Comparison of ENCODE assay signal across 8 cellular contexts in the genomic region with DNA sequence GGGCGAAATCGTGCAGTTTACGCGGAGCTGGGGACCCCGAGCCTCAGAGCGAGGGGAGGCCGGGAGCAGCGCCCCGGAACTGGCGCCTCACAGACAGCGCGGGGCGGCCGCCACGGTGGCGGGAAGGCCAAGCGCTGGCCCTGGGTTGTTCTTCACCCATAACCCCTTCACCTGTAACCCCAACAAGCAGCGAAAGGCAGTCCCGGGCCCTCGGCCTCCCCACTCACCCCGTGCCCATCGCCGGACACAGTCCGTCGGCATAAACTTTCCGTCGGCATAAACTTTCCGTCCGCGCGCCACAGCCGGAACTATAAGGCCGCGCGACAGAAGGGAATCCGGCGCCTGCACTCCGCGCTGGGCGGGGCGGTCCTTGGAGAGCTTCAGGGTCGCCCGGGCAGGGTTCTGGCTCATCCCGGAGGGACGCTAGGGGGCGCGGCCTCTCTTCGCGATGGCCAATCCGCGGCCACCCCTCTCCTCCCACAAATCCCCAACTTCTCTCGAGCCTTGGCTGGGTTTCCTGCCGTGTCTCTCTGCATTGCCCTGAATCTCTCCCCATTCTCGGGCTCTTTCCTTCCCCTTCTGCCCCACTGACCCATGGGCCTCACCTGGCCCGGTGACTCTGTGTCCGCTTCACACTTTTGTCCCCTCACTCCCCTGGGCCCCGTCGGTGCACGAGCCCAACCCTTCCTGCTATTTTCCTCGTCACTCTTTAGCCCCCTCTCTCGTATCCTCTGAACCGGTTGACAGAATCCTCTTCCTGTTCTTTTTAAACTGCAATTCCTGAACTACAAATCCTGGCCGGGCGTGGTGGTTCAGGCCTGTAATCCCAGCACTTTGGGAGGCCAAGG. TPM values are rescaled to one million over a fixed set of nuclear protein-coding genes. Genes with fewer than 3 reads are reported as not detected.
DNase-seq lines count a peak whose midpoint lies in the region; ATAC-seq and TF ChIP-seq lines count a peak whose summit lies in the region.

A gene (minus strand): TSS at position 261 of the 848 bp plus-strand sequence. CDS start 3,751 bp downstream, outside the sequence.

- peaks cover 5% of the 10 kb centered on the region; the same call in 1 of the 2 replicates for H3F3A ChIP-seq in PC-9 (ENCODE audit: insufficient read depth, low read depth)

- H3K27me3 ChIP-seq in PC-9 (ENCODE audit: insufficient read depth, low read depth) = no peaks in the 10 kb centered on the region
- no peaks in the 10 kb centered on the region for H3K27me3 ChIP-seq in mucosa of rectum (ENCODE audit: control insufficient read depth in 2 of 2, insufficient read depth in 2 of 2, low read length in 2 of 2)

- H3K79me2 ChIP-seq in PC-9 (ENCODE audit: low read depth) = peaks cover 24% of the 10 kb centered on the region

- in situ Hi-C loops in KBM-7 (cut with MboI; ENCODE audit: low pct_unique_long_range_greater_than_20kb, low sequenced_read_pairs) = no loop called here

- H3K4me1 ChIP-seq in PC-9 (replicated peaks; ENCODE audit: insufficient read depth) (peaks cover 21% of the 10 kb centered on the region), mucosa of rectum (ENCODE audit: control insufficient read depth in 2 of 2, insufficient read depth in 2 of 2, low read length in 2 of 2) (peaks cover 20 to 22% of the 10 kb centered on the region in 2 donors)

- no peaks in the 10 kb centered on the region for H3K9me3 ChIP-seq in PC-9 (ENCODE audit: insufficient read depth, low read depth)
- no peaks in the 10 kb centered on the region for H3K9me3 ChIP-seq in mucosa of rectum (ENCODE audit: control insufficient read depth in 2 of 2, low read length in 2 of 2)

- intact Hi-C loops in PC-9 (cut with micrococcal nuclease; ENCODE audit: unreplicated experiment) = loop anchor here (1.0 to 10.0 kb wide), 5 partner anchors 94 to 884 kb away; a partner anchor contains a TSS

- peak within 1 kb of the TSS; percentile 88 for H3K4me3 ChIP-seq in PC-9
- H3K4me3 ChIP-seq in epithelial cell of proximal tubule (ENCODE audit: low read depth, low read length) = peak within 1 kb of the TSS; percentile 83
- peak within 1 kb of the TSS; percentile 95 to 96 for H3K4me3 ChIP-seq in mucosa of rectum (ENCODE audit: low read length in 2 of 2)

- no peaks in the 10 kb centered on the region for H3K9me2 ChIP-seq in PC-9 (ENCODE audit: insufficient read depth)

- peak within 1 kb of the TSS; percentile 97 for H3K4me2 ChIP-seq in PC-9

- peak; percentile 94 for ATAC-seq in GM21717 (IDR thresholded peaks at IDR 0.05; ENCODE audit: unreplicated experiment)

- peak within 1 kb of the TSS; percentile 100 for H2AFZ ChIP-seq in PC-9

- H3K9ac ChIP-seq in mucosa of rectum (ENCODE audit: low read depth in 1 of 2, low read length in 2 of 2) = peak within 1 kb of the TSS; percentile 95 to 97

- POLR2A ChIA-PET in PC-9 (lab: Charles Lee; ENCODE audit: unreplicated experiment) = interaction anchor here (0.6 to 0.8 kb wide), 5 partner anchors 13 to 664 kb away, joined by 3 to 5 read pairs (median 4); no protein-coding TSS in a partner anchor

- TF ChIP-seq CTCF in PC-9 (conservative IDR thresholded peaks at IDR 0.05) (peak; percentile 68), epithelial cell of proximal tubule (conservative IDR thresholded peaks at IDR 0.05; ENCODE audit: low read depth, low read length) (peak; percentile 37)

- DNase-seq in DMS79 (lab: John Stamatoyannopoulos, UW) (peak; percentile 62), KBM-7 (peak; percentile 100), PC-9 (peak; percentile 79 to 97), epithelial cell of proximal tubule (ENCODE audit: low read depth) (peak; percentile 57)
- DNase-seq in activated T-cell treated with anti-CD3 and anti-CD28 coated beads, Interleukin-2, amount 50 U/mL, for 1 hour = peak; percentile 94
- DNase-seq in stimulated activated CD8-positive, alpha-beta memory T cell treated with anti-CD3 and anti-CD28 coated beads, Interleukin-4, amount 100 ng/mL, for 48 hours = peak; percentile 98

- peak within 1 kb of the TSS; percentile 91 for H3K27ac ChIP-seq in PC-9
- peak within 1 kb of the TSS; percentile 95 to 98 for H3K27ac ChIP-seq in mucosa of rectum (ENCODE audit: low read depth in 2 of 2, low read length in 2 of 2)

- H3K36me3 ChIP-seq in PC-9 (ENCODE audit: low read depth) (no peaks in the 10 kb centered on the region), mucosa of rectum (ENCODE audit: control insufficient read depth in 2 of 2, insufficient read depth in 2 of 2, low read length in 2 of 2) (peaks cover 0 to 6% of the 10 kb centered on the region in 2 donors)

- CTCF ChIA-PET in PC-9 (lab: Charles Lee) = interaction anchor here (0.6 to 0.7 kb wide), 4 partner anchors 12 to 270 kb away, joined by 3 to 7 read pairs (median 5); no protein-coding TSS in a partner anchor

- H4K20me1 ChIP-seq in PC-9 (ENCODE audit: insufficient read depth) = no peaks in the 10 kb centered on the region; the same call in 1 of the 2 replicates

- no TSS peak for BruUV-seq in PC-9 (replicated peaks; lab: Mats Ljungman, UMichigan)

RNA-seq across cellular contexts. Expression of the gene that starts here (rescaled TPM):
- 46.6 and 53.7 TPM in 2 replicates for total RNA-seq in PC-9 (2021)
- 40.9 and 41.6 TPM in 2 replicates for total RNA-seq in epithelial cell of proximal tubule

Comparison
In these comparisons a context has a peak if more than half of its experiments do, and no peak if none do; other contexts are left out.
1. Peak in every context shown above with its lines: DNase-seq, ATAC-seq, H3K4me3 ChIP-seq and H3K27ac ChIP-seq.